3 cellular contexts compared by ENCODE assay signal in genomic region chr5:161900981-161901380, GRCh38. TPM values are rescaled to one million over a fixed set of nuclear protein-coding genes. Genes with fewer than 3 reads are reported as not detected.
"Had no signal": no experiment of that assay in that cellular context is flagged by ENCODE, and none has a peak within 500 bp of the region (broad histone marks: within the 10 kb centered on the region; RNA-seq: fewer than 3 reads in every experiment).

No MANE protein-coding gene starts in this region.

- DNase-seq: GDM1, GF-D8 had no signal

- ATAC-seq: GM12878 had no signal

RNA-seq across cellular contexts. Expression of gene GABRA1, which starts 53.1 kb away (rescaled TPM):
- total RNA-seq: GM12878 had no signal
